ENCODE assay signal across 16 cellular contexts in the genomic region with DNA sequence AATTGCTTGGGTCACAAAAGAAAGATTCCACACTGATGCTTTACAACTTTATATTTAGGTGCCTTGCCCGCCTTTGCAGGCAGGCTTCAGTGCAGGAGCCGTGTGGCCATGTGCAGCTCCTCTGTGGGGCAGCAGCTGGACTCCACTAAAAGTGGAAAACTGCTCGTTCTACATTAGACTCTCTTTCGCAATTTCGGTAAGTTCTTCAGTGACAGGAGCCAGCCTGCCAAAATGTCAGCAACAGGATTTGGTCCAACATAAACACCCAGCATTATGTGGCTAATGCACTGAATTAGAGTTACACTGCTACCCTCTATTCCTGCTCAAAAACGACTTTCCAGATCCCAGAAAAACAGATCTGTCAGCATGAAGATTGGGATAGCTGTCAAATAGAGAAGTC.
DNase-seq lines count a peak whose midpoint lies in the region; ATAC-seq and TF ChIP-seq lines count a peak whose summit lies in the region.
"Had no signal": no experiment of that assay in that cellular context is flagged by ENCODE, and none has a peak within 500 bp of the region (broad histone marks: within the 10 kb centered on the region; RNA-seq: fewer than 3 reads in every experiment).

No MANE protein-coding gene starts in this region.

- TF ChIP-seq CTCF in AG09319 (IDR thresholded peaks at IDR 0.05; ENCODE audit: low read depth, low read length), result no peak; the same call in 1 of the 2 replicates
- no peak for TF ChIP-seq CTCF in astrocyte of the cerebellum (IDR thresholded peaks at IDR 0.05; ENCODE audit: low read depth, low read length, missing control alignments)
- TF ChIP-seq CTCF in heart right ventricle (IDR thresholded peaks at IDR 0.05), result peak in 1 of 9 donors; percentile 8
- TF ChIP-seq CTCF in prostate gland (IDR thresholded peaks at IDR 0.05), result no peak

- H3K9me3 ChIP-seq in heart right ventricle (peaks cover 0 to 16% (median 7%) of the 10 kb centered on the region in 11 donors), prostate gland (no peaks in the 10 kb centered on the region), neuronal stem cell (replicated peaks in 1 of 2; ENCODE audit: control insufficient read depth in 2 of 2, insufficient read depth in 1 of 2, low read depth in 1 of 2, low read length in 2 of 2) (no peaks in the 10 kb centered on the region)

- no peak overlapping the region for H4K91ac ChIP-seq in neuronal stem cell (ENCODE audit: low read depth, low read length, poor library complexity)

- H3K27ac ChIP-seq in heart right ventricle, result peak overlapping the region in 3 of 10 donors; percentile 17 to 38 (median 28)
- H3K27ac ChIP-seq in prostate gland, result no peak overlapping the region
- no peak overlapping the region for H3K27ac ChIP-seq in neuronal stem cell (replicated peaks; ENCODE audit: low read length)
- H3K27ac ChIP-seq: PC-9 had no signal

- no peak overlapping the region for H3K14ac ChIP-seq in neuronal stem cell (ENCODE audit: low read length)

- no peaks in the 10 kb centered on the region for H3K79me1 ChIP-seq in neuronal stem cell (ENCODE audit: low read depth, low read length)

- 41 to 56% methylated on average over 6 of the region's 6 CpGs for WGBS in heart right ventricle, 2 donors
- 10% methylated on average over 6 of the region's 6 CpGs for WGBS in prostate gland
- WGBS in neuronal stem cell (ENCODE audit: extremely low coverage in 2 of 2, insufficient read length in 2 of 2, insufficient replicate concordance in 1 of 2), 2 donors, result no CpG with 5 or more reads among the region's 6 CpGs

- DNase-seq in AG09319 (ENCODE audit: extremely low read depth, low read depth), result peak; percentile 46
- peak; percentile 9 for DNase-seq in astrocyte of the cerebellum (ENCODE audit: low read depth)
- peak; percentile 38 to 55 for DNase-seq in heart right ventricle
- peak; percentile 10 for DNase-seq in prostate gland (ENCODE audit: low spot score)
- DNase-seq in neuronal stem cell (ENCODE audit: low spot score), result no peak
- no peak for DNase-seq in DMS153 (lab: John Stamatoyannopoulos, UW)
- DNase-seq in activated naive CD4-positive, alpha-beta T cell treated with anti-CD3 and anti-CD28 coated beads, Interleukin-2, amount 50 U/mL, for 16 hours, result no peak
- no peak for DNase-seq in activated CD4-positive, CD25-positive, alpha-beta regulatory T cell treated with anti-CD3 and anti-CD28 coated beads, Interleukin-2, amount 50 U/mL, for 72 hours
- DNase-seq: activated CD4-positive, alpha-beta T cell treated with anti-CD3 and anti-CD28 coated beads for 4 hours; activated T-cell treated with anti-CD3 and anti-CD28 coated beads, Interleukin-2, amount 50 U/mL, for 48 hours; DMS53; naive B cell; NCI-H2227 treated with DMSO at 0.1 percent for 48 hours; PC-9; trophoblast cell had no signal

- intact Hi-C loops in heart right ventricle (cut with DNase I), result no loop called here
- intact Hi-C loops in prostate gland (cut with DNase I), result loop anchor here (10.0 kb wide), 1 partner anchor 258 kb away; no protein-coding TSS in a partner anchor

- H3K36me3 ChIP-seq in heart right ventricle, result no peaks in the 10 kb centered on the region
- H3K36me3 ChIP-seq in prostate gland, result no peaks in the 10 kb centered on the region
- H3K36me3 ChIP-seq in neuronal stem cell (replicated peaks in 1 of 2; ENCODE audit: control insufficient read depth in 2 of 2, insufficient read depth in 2 of 2, low read length in 2 of 2), result no peaks in the 10 kb centered on the region

- no peak overlapping the region for H4K8ac ChIP-seq in neuronal stem cell (ENCODE audit: low read depth, low read length)

- H2AFZ ChIP-seq in neuronal stem cell (ENCODE audit: low read length), result no peak overlapping the region
- H2AFZ ChIP-seq: PC-9 had no signal

- no peak overlapping the region for H3K23ac ChIP-seq in neuronal stem cell (ENCODE audit: low read depth, low read length, poor library complexity)

- H2BK5ac ChIP-seq in neuronal stem cell (ENCODE audit: low read length), result no peak overlapping the region

- no peak overlapping the region for H3K4me2 ChIP-seq in neuronal stem cell (ENCODE audit: insufficient read depth, low read length, poor library complexity, severe bottlenecking)
- H3K4me2 ChIP-seq: PC-9 had no signal

- no peak overlapping the region for H3K18ac ChIP-seq in neuronal stem cell (ENCODE audit: low read length)

- TF ChIP-seq POLR2A in prostate gland (IDR thresholded peaks at IDR 0.05), result no peak

- H3K27me3 ChIP-seq in heart right ventricle, result no peaks in the 10 kb centered on the region
- no peaks in the 10 kb centered on the region for H3K27me3 ChIP-seq in prostate gland (replicated peaks; ENCODE audit: insufficient read depth)
- H3K27me3 ChIP-seq in neuronal stem cell (ENCODE audit: control insufficient read depth in 3 of 3, insufficient read depth in 3 of 3, low read depth in 1 of 3, low read length in 3 of 3), result no peaks in the 10 kb centered on the region

- H3K4me3 ChIP-seq in astrocyte of the cerebellum (ENCODE audit: low read depth, low read length), result no peak overlapping the region
- H3K4me3 ChIP-seq in heart right ventricle, result no peak overlapping the region
- H3K4me3 ChIP-seq in prostate gland, result no peak overlapping the region
- H3K4me3 ChIP-seq in neuronal stem cell (ENCODE audit: low read length in 2 of 2), result no peak overlapping the region
- H3K4me3 ChIP-seq: GM12878, PC-9 had no signal

- no peak overlapping the region for H2BK12ac ChIP-seq in neuronal stem cell (ENCODE audit: low read length)

- H3K4ac ChIP-seq in neuronal stem cell (ENCODE audit: low read length), result no peak overlapping the region

- no peak overlapping the region for H2BK15ac ChIP-seq in neuronal stem cell (ENCODE audit: low read length)

- H2AK5ac ChIP-seq in neuronal stem cell (ENCODE audit: low read depth, low read length), result no peak overlapping the region

- in situ Hi-C loops in astrocyte of the cerebellum (cut with HindIII; ENCODE audit: low sequenced_read_pairs), result no loop called here

- peak; percentile 76 to 91 (median 86) for ATAC-seq in heart right ventricle
- ATAC-seq: GM12878 had no signal

- no peak overlapping the region for H3K9ac ChIP-seq in neuronal stem cell (ENCODE audit: low read depth, low read length, poor library complexity)

- peaks cover 0 to 32% (median 13%) of the 10 kb centered on the region in 9 donors for H3K4me1 ChIP-seq in heart right ventricle
- H3K4me1 ChIP-seq in prostate gland (replicated peaks), result no peaks in the 10 kb centered on the region
- no peaks in the 10 kb centered on the region for H3K4me1 ChIP-seq in neuronal stem cell (ENCODE audit: control insufficient read depth in 2 of 2, insufficient read depth in 1 of 2, low read depth in 1 of 2, low read length in 2 of 2)

- no peak overlapping the region for H2BK120ac ChIP-seq in neuronal stem cell (ENCODE audit: low read depth, low read length)

Comparison
In these comparisons a context has a peak if more than half of its experiments do, and no peak if none do; other contexts are left out.
1. DNase-seq: peak in AG09319 (single experiment), astrocyte of the cerebellum (single experiment), heart right ventricle (2 of 2) and prostate gland (single experiment); none in neuronal stem cell (single experiment), DMS153 (single experiment), activated naive CD4-positive, alpha-beta T cell treated with anti-CD3 and anti-CD28 coated beads, Interleukin-2, amount 50 U/mL, for 16 hours (single experiment) and activated CD4-positive, CD25-positive, alpha-beta regulatory T cell treated with anti-CD3 and anti-CD28 coated beads, Interleukin-2, amount 50 U/mL, for 72 hours (single experiment).